8 cellular contexts compared by ENCODE assay signal in the genomic region with DNA sequence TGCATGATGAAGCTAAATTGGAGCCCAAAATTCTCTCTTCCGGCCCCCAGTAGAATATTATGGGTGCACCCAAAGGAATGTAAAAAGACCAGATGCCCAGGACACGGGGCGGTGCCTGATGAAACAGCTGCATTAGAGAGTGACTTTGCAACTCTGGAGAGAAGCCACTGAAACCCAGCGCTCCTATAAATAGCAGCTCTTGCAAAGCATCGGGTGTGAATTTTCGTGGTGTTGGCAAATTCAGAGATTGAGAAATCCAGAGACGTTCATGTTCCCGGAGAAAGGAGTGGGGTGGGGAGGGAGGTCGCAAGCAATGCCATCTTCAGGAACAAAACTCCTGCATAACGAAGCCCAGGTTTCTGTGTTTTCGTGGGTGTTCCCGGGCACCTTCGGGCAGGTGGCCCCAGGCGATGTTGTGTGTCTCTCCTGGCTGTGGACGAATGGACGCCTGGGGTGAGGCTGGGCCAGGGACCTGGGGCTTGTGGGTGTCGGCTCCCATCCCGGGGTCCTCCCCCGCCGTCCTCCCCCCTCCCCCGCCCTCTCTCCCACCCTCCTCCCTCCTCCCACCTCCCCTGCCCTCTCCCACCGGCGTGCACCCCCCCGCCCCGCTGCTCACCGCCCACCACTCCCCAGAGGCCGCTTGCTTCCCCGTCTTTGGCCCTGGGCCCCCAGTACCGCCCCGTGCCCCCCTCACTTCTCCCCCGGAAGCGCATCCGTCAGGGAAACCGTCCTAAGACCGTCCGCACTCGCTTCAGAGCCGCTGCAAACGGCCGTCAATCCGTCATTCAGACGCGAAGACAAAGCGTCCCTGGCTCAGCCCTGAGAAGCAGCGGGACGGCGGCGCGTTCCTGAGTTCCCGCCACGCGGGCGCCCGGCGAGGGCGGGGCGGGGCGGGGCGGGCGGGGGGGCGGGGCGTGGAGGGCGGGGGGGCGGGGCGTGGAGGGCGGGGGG. TPM values are rescaled to one million over a fixed set of nuclear protein-coding genes. Genes with fewer than 3 reads are reported as not detected.
A peak's percentile ranks its signal among the peaks of the same experiment; 100 is the strongest.
DNase-seq lines count a peak whose midpoint lies in the region; ATAC-seq and TF ChIP-seq lines count a peak whose summit lies in the region.

No MANE protein-coding gene starts in this region.

- H3K27ac ChIP-seq in testis, result peak overlapping the region; percentile 31 to 59

- peaks cover 12% of the 10 kb centered on the region for H3K27me3 Mint-ChIP-seq in activated T-helper 2 cell treated with anti-CD3 and anti-CD28 coated beads, Interferon-gamma antibody, Interleukin-2, Interleukin-4, amounts not matched to agents 10 μg/mL and 5 μg/mL and 100 μg/mL, durations not matched to agents 14 hours and 24 hours and 36 hours (ENCODE audit: low read depth)
- H3K27me3 Mint-ChIP-seq in nephron progenitor cell (ENCODE audit: low read depth, poor library complexity), result peaks cover 52% of the 10 kb centered on the region

- peaks cover 28% of the 10 kb centered on the region; the same call in 1 of the 2 replicates for H3K9me3 ChIP-seq in NT2/D1 (ENCODE audit: insufficient read depth, low read length)
- no peaks in the 10 kb centered on the region for H3K9me3 ChIP-seq in testis

- H3K27ac Mint-ChIP-seq in activated T-helper 2 cell treated with anti-CD3 and anti-CD28 coated beads, Interferon-gamma antibody, Interleukin-2, Interleukin-4, amounts not matched to agents 10 μg/mL and 5 μg/mL and 100 μg/mL, durations not matched to agents 14 hours and 24 hours and 36 hours, result no peak overlapping the region
- H3K27ac Mint-ChIP-seq in nephron progenitor cell, result no peak overlapping the region

- peak overlapping the region; percentile 62 for H3K4me3 ChIP-seq in NT2/D1 (ENCODE audit: insufficient read length, low read depth)
- peak overlapping the region; percentile 55 for H3K4me3 ChIP-seq in fibroblast of villous mesenchyme (ENCODE audit: low read depth, low read length)
- peak overlapping the region; percentile 34 to 60 for H3K4me3 ChIP-seq in testis

- peaks cover 11% of the 10 kb centered on the region for H3K9me3 Mint-ChIP-seq in activated T-helper 2 cell treated with anti-CD3 and anti-CD28 coated beads, Interferon-gamma antibody, Interleukin-2, Interleukin-4, amounts not matched to agents 10 μg/mL and 5 μg/mL and 100 μg/mL, durations not matched to agents 14 hours and 24 hours and 36 hours
- H3K9me3 Mint-ChIP-seq in nephron progenitor cell, result peaks cover 37% of the 10 kb centered on the region

- H3K27me3 ChIP-seq in NT2/D1 (ENCODE audit: insufficient read depth, insufficient read length) (peaks cover 31% of the 10 kb centered on the region), testis (no peaks in the 10 kb centered on the region)

- H3K4me1 ChIP-seq in NT2/D1 (ENCODE audit: insufficient read depth, insufficient read length), result no peaks in the 10 kb centered on the region
- H3K4me1 ChIP-seq in testis, result peaks cover 15% of the 10 kb centered on the region

- 1 to 3% methylated on average over 22 to 23 of the region's 66 CpGs for WGBS in testis, 2 donors

- intact Hi-C loops in activated T-helper 2 cell treated with anti-CD3 and anti-CD28 coated beads, Interferon-gamma antibody, Interleukin-2, Interleukin-4, amounts not matched to agents 10 μg/mL and 5 μg/mL and 100 μg/mL, durations not matched to agents 14 hours and 24 hours and 36 hours (cut with micrococcal nuclease), result loop anchor here (10.0 kb wide), 2 partner anchors 49 to 179 kb away; a partner anchor contains a TSS
- intact Hi-C loops in testis (cut with DNase I; ENCODE audit: low total_unique reads), result no loop called here

- ATAC-seq in GM19397 (IDR thresholded peaks at IDR 0.05; ENCODE audit: unreplicated experiment), result no peak

- H3K4me3 Mint-ChIP-seq in activated T-helper 2 cell treated with anti-CD3 and anti-CD28 coated beads, Interferon-gamma antibody, Interleukin-2, Interleukin-4, amounts not matched to agents 10 μg/mL and 5 μg/mL and 100 μg/mL, durations not matched to agents 14 hours and 24 hours and 36 hours (ENCODE audit: low read depth), result peak overlapping the region; percentile 69
- peak overlapping the region; percentile 76 for H3K4me3 Mint-ChIP-seq in nephron progenitor cell

- DNase-seq in NCI-H2081 (lab: John Stamatoyannopoulos, UW) (peak; percentile 37 to 57), NCI-H2081 treated with DMSO at 0.1 percent for 48 hours (lab: John Stamatoyannopoulos, UW) (no peak), NT2/D1 (ENCODE audit: low read depth, low spot score) (peak; percentile 58), fibroblast of villous mesenchyme (ENCODE audit: low read depth) (peak; percentile 94), nephron progenitor cell (peak; percentile 71), testis (peak; percentile 69)
- peak; percentile 33 for DNase-seq in activated T-helper 2 cell treated with anti-CD3 and anti-CD28 coated beads, Interferon-gamma antibody, Interleukin-2, Interleukin-4, amounts not matched to agents 10 μg/mL and 5 μg/mL and 100 μg/mL, durations not matched to agents 14 hours and 24 hours and 36 hours (ENCODE audit: low spot score)

- H3K9ac ChIP-seq in NT2/D1 (ENCODE audit: insufficient read length, low read depth), result peak overlapping the region; percentile 61

- no peak for TF ChIP-seq CTCF in fibroblast of villous mesenchyme (IDR thresholded peaks at IDR 0.05; ENCODE audit: insufficient read depth, low read depth, low read length)
- no peak for TF ChIP-seq CTCF in nephron progenitor cell (IDR thresholded peaks at IDR 0.05)
- TF ChIP-seq CTCF in testis (IDR thresholded peaks at IDR 0.05), result no peak

- H3K36me3 ChIP-seq in NT2/D1 (ENCODE audit: insufficient read depth, insufficient read length, low read length), result no peaks in the 10 kb centered on the region
- H3K36me3 ChIP-seq in testis (ENCODE audit: low read depth, missing control alignments), result no peaks in the 10 kb centered on the region

- H3K36me3 Mint-ChIP-seq in activated T-helper 2 cell treated with anti-CD3 and anti-CD28 coated beads, Interferon-gamma antibody, Interleukin-2, Interleukin-4, amounts not matched to agents 10 μg/mL and 5 μg/mL and 100 μg/mL, durations not matched to agents 14 hours and 24 hours and 36 hours (ENCODE audit: low read depth), result no peaks in the 10 kb centered on the region
- H3K36me3 Mint-ChIP-seq in nephron progenitor cell (ENCODE audit: low read depth), result peaks cover 4% of the 10 kb centered on the region

- TF ChIP-seq POLR2A in testis (IDR thresholded peaks at IDR 0.05), result no peak

- H3K4me1 Mint-ChIP-seq in activated T-helper 2 cell treated with anti-CD3 and anti-CD28 coated beads, Interferon-gamma antibody, Interleukin-2, Interleukin-4, amounts not matched to agents 10 μg/mL and 5 μg/mL and 100 μg/mL, durations not matched to agents 14 hours and 24 hours and 36 hours (ENCODE audit: low read depth), result peaks cover 10% of the 10 kb centered on the region
- H3K4me1 Mint-ChIP-seq in nephron progenitor cell, result peaks cover 14% of the 10 kb centered on the region

RNA-seq across cellular contexts. Expression of a gene that starts 26.7 kb away (rescaled TPM):
- total RNA-seq in activated T-helper 2 cell treated with anti-CD3 and anti-CD28 coated beads, Interferon-gamma antibody, Interleukin-2, Interleukin-4, amounts not matched to agents 10 μg/mL and 5 μg/mL and 100 μg/mL, durations not matched to agents 14 hours and 24 hours and 36 hours, result 33.6 and 35.0 TPM in 2 replicates
- 27.2 and 29.3 TPM in 2 replicates for total RNA-seq in fibroblast of villous mesenchyme
- total RNA-seq in testis, result 100 to 1,000 TPM; 197 to 220 TPM
- polyA plus RNA-seq in testis (ENCODE audit: insufficient read depth, low read depth, low replicate concordance), result 185 TPM

RNA-seq across cellular contexts. Expression of a gene that starts 53.6 kb away (rescaled TPM):
- total RNA-seq in activated T-helper 2 cell treated with anti-CD3 and anti-CD28 coated beads, Interferon-gamma antibody, Interleukin-2, Interleukin-4, amounts not matched to agents 10 μg/mL and 5 μg/mL and 100 μg/mL, durations not matched to agents 14 hours and 24 hours and 36 hours, result 1.5 and 1.6 TPM in 2 replicates
- total RNA-seq in fibroblast of villous mesenchyme, result under 0.01 TPM in 2 replicates
- 10 to 100 TPM; 49.1 to 52.3 TPM for total RNA-seq in testis
- polyA plus RNA-seq in testis (ENCODE audit: insufficient read depth, low read depth, low replicate concordance), result 24.7 TPM

Comparison
In these comparisons a context has a peak if more than half of its experiments do, and no peak if none do; other contexts are left out.
1. RNA of a gene that starts 53.6 kb away (total RNA-seq): 49.1 to 52.3 TPM in testis; 1.5 to 1.6 TPM in activated T-helper 2 cell treated with anti-CD3 and anti-CD28 coated beads, Interferon-gamma antibody, Interleukin-2, Interleukin-4, amounts not matched to agents 10 μg/mL and 5 μg/mL and 100 μg/mL, durations not matched to agents 14 hours and 24 hours and 36 hours and under 0.01 TPM in fibroblast of villous mesenchyme; every median in the first group is over 10 times any median in the second.
2. Peak in every context shown above with its lines, with median percentiles within 50 percentile points of each other: H3K4me3 ChIP-seq.